Comparison of ENCODE assay signal across 27 cellular contexts in genomic region chrX:2859197-2859797, GRCh38. TPM values are rescaled to one million over a fixed set of nuclear protein-coding genes. Genes with fewer than 3 reads are reported as not detected.
"Had no signal": no experiment of that assay in that cellular context is flagged by ENCODE, and none has a peak within 500 bp of the region (broad histone marks: within the 10 kb centered on the region; RNA-seq: fewer than 3 reads in every experiment).

No MANE protein-coding gene starts in this region.

- H3K9ac ChIP-seq: neural progenitor cell had no signal

- H2AFZ ChIP-seq: neural progenitor cell had no signal

- FAIRE-seq: keratinocyte had no signal

- ATAC-seq: left colon; natural killer cell; right lobe of liver; stimulated activated memory B cell treated with anti-CD40 and anti-IgM and Interleukin-4, amounts not matched to agents 10 μg/mL and 1 μg/mL and 100 μg/mL, for 72 hours; stimulated activated naive CD8-positive, alpha-beta T cell treated with anti-CD3 and anti-CD28 coated beads, Interleukin-15, amount 100 ng/mL, for 72 hours had no signal

- H3K4me2 ChIP-seq: neural progenitor cell, smooth muscle cell had no signal

- H3K4me1 ChIP-seq: left ventricle myocardium inferior, neural progenitor cell, right atrium auricular region, right lobe of liver, transverse colon, upper lobe of left lung, vagina had no signal

- H3K9me3 ChIP-seq: left ventricle myocardium inferior, neutrophil, right atrium auricular region, right lobe of liver, transverse colon, upper lobe of left lung, vagina had no signal

- H3K36me3 ChIP-seq: left ventricle myocardium inferior, neural progenitor cell, neutrophil, right atrium auricular region, transverse colon, upper lobe of left lung, vagina had no signal

- H3K4me3 ChIP-seq: left ventricle myocardium inferior, lung, neural progenitor cell, right atrium auricular region, right lobe of liver, smooth muscle cell, transverse colon, upper lobe of left lung, vagina had no signal

- H3K27ac ChIP-seq: left ventricle myocardium inferior, neural progenitor cell, neutrophil, right atrium auricular region, right lobe of liver, transverse colon, upper lobe of left lung, vagina had no signal

- H3K27me3 ChIP-seq: neural progenitor cell, neutrophil, right atrium auricular region, right lobe of liver, transverse colon, upper lobe of left lung, vagina had no signal

- DNase-seq: hippocampal formation; left colon; left ventricle myocardium inferior; mesendoderm; naive B cell; natural killer cell; nephron progenitor cell; occipital lobe; right lobe of liver; stimulated activated CD4-positive, alpha-beta T cell treated with anti-CD3 and anti-CD28 coated beads, Interleukin-1b, Interleukin-23, amount 100 ng/mL, for 48 hours; stimulated activated CD4-positive, alpha-beta T cell treated with anti-CD3 and anti-CD28 coated beads, Interleukin-2, amount 100 ng/mL, for 48 hours; stimulated activated CD4-positive, alpha-beta T cell treated with anti-CD3 and anti-CD28 coated beads, Interleukin-4, amount 100 ng/mL, for 4 hours; stimulated activated CD8-positive, alpha-beta memory T cell treated with anti-CD3 and anti-CD28 coated beads, Interleukin-4, amount 100 ng/mL, for 48 hours; stimulated activated naive CD4-positive, alpha-beta T cell treated with Interleukin-2 at 50 U/mL for 16 hours; stimulated activated naive CD8-positive, alpha-beta T cell treated with anti-CD3 and anti-CD28 coated beads, Interleukin-15, amount 100 ng/mL, for 72 hours; substantia nigra; transverse colon; upper lobe of left lung had no signal

RNA-seq across cellular contexts. Expression of gene GYG2, which starts 30.6 kb away (rescaled TPM):
- total RNA-seq: mononuclear cell, natural killer cell had no signal
- polyA plus RNA-seq: keratinocyte had no signal
